Comparison of ENCODE assay signal across 34 cellular contexts in genomic region chr2:148517296-148517695, GRCh38.
"Had no signal": no experiment of that assay in that cellular context is flagged by ENCODE, and none has a peak within 500 bp of the region (broad histone marks: within the 10 kb centered on the region; RNA-seq: fewer than 3 reads in every experiment).

No MANE protein-coding gene starts in this region.

- H3K27me3 Mint-ChIP-seq: activated naive CD4-positive, alpha-beta T cell treated with anti-CD3 and anti-CD28 coated beads, Interleukin-2, amount 10 ng/mL, durations not matched to agents 7 days and 5 days; activated naive CD4-positive, alpha-beta T cell treated with anti-CD3 and anti-CD28 coated beads, Interleukin-2, amount 50 U/mL, for 24 hours; activated naive CD8-positive, alpha-beta T cell; activated naive CD8-positive, alpha-beta T cell treated with anti-CD3 and anti-CD28 coated beads for 36 hours; activated naive CD8-positive, alpha-beta T cell treated with anti-CD3 and anti-CD28 coated beads, Interleukin-2, amount 10 ng/mL, durations not matched to agents 7 days and 5 days; activated naive CD8-positive, alpha-beta T cell treated with anti-CD3 and anti-CD28 coated beads, Interleukin-2, amount 50 U/mL, for 24 hours; activated T-cell treated with anti-CD3 and anti-CD28 coated beads, Interleukin-2, amount 50 U/mL, for 24 hours; activated T-helper 17 cell treated with anti-CD3 and anti-CD28 coated beads, Interleukin-2, amount 50 U/mL, for 72 hours; brain; central memory CD8-positive, alpha-beta T cell had no signal

- H3K4me1 Mint-ChIP-seq: brain; central memory CD8-positive, alpha-beta T cell had no signal

- H3K4me3 Mint-ChIP-seq: activated naive CD4-positive, alpha-beta T cell treated with anti-CD3 and anti-CD28 coated beads for 36 hours; activated naive CD4-positive, alpha-beta T cell treated with anti-CD3 and anti-CD28 coated beads, Interleukin-2, amount 10 ng/mL, durations not matched to agents 7 days and 5 days; activated naive CD4-positive, alpha-beta T cell treated with anti-CD3 and anti-CD28 coated beads, Interleukin-2, amount 50 U/mL, for 24 hours; activated naive CD8-positive, alpha-beta T cell; activated naive CD8-positive, alpha-beta T cell treated with anti-CD3 and anti-CD28 coated beads for 36 hours; activated naive CD8-positive, alpha-beta T cell treated with anti-CD3 and anti-CD28 coated beads, Interleukin-2, amount 10 ng/mL, durations not matched to agents 7 days and 5 days; activated naive CD8-positive, alpha-beta T cell treated with anti-CD3 and anti-CD28 coated beads, Interleukin-2, amount 50 U/mL, for 24 hours; activated T-cell treated with anti-CD3 and anti-CD28 coated beads, Interleukin-2, amount 50 U/mL, for 24 hours; activated T-cell treated with anti-CD3 and anti-CD28 coated beads, Interleukin-2, amount 50 U/mL, for 4 hours; activated T-cell treated with anti-CD3 and anti-CD28 coated beads, Interleukin-2, amount 50 U/mL, for 72 hours; activated T-helper 1 cell treated with anti-CD3 and anti-CD28 coated beads, Interleukin-12 subunit alpha, Interleukin-12 subunit beta, Interleukin-2, Interleukin-4 antibody, amounts not matched to agents 30 ng/mL and 10 ng/mL and 1 ng/mL, durations not matched to agents 14 hours and 24 hours and 36 hours; activated T-helper 17 cell treated with anti-CD3 and anti-CD28 coated beads, Interleukin-2, amount 50 U/mL, for 72 hours; brain; central memory CD8-positive, alpha-beta T cell had no signal

- DNase-seq: activated effector memory CD4-positive, alpha-beta T cell treated with anti-CD3 and anti-CD28 coated beads, Interleukin-2, amount 50 U/mL, for 16 hours; activated effector memory CD4-positive, alpha-beta T cell treated with Interleukin-2 at 50 U/mL for 16 hours; activated gamma-delta T cell; activated gamma-delta T cell treated with Interleukin-2 at 50 U/mL for 16 hours; activated naive CD4-positive, alpha-beta T cell; activated naive CD4-positive, alpha-beta T cell treated with anti-CD3 and anti-CD28 coated beads for 36 hours; activated naive CD4-positive, alpha-beta T cell treated with anti-CD3 and anti-CD28 coated beads, Interleukin-2, amount 10 ng/mL, durations not matched to agents 7 days and 5 days; activated naive CD4-positive, alpha-beta T cell treated with anti-CD3 and anti-CD28 coated beads, Interleukin-2, amount 50 U/mL, for 16 hours; activated naive CD4-positive, alpha-beta T cell treated with Interleukin-2 at 50 U/mL for 16 hours; activated naive CD8-positive, alpha-beta T cell treated with anti-CD3 and anti-CD28 coated beads for 36 hours; activated naive CD8-positive, alpha-beta T cell treated with anti-CD3 and anti-CD28 coated beads, Interleukin-2, amount 10 ng/mL, durations not matched to agents 7 days and 5 days; activated naive CD8-positive, alpha-beta T cell treated with anti-CD3 and anti-CD28 coated beads, Interleukin-2, amount 50 U/mL, for 24 hours; activated T-cell treated with anti-CD3 and anti-CD28 coated beads, Interleukin-2, amount 50 U/mL, for 1 hour; activated T-cell treated with anti-CD3 and anti-CD28 coated beads, Interleukin-2, amount 50 U/mL, for 24 hours; activated T-cell treated with anti-CD3 and anti-CD28 coated beads, Interleukin-2, amount 50 U/mL, for 4 hours; activated T-cell treated with anti-CD3 and anti-CD28 coated beads, Interleukin-2, amount 50 U/mL, for 48 hours; activated T-cell treated with anti-CD3 and anti-CD28 coated beads, Interleukin-2, amount 50 U/mL, for 72 hours; adrenal gland; amniotic stem cell; amygdala; anterior cingulate cortex; aorta; body of pancreas; brain microvascular endothelial cell; central memory CD4-positive, alpha-beta T cell; cerebellar nuclear complex had no signal

- H3K27ac Mint-ChIP-seq: activated naive CD4-positive, alpha-beta T cell treated with anti-CD3 and anti-CD28 coated beads for 36 hours; activated naive CD4-positive, alpha-beta T cell treated with anti-CD3 and anti-CD28 coated beads, Interleukin-2, amount 10 ng/mL, durations not matched to agents 7 days and 5 days; activated naive CD4-positive, alpha-beta T cell treated with anti-CD3 and anti-CD28 coated beads, Interleukin-2, amount 50 U/mL, for 24 hours; activated naive CD4-positive, alpha-beta T cell treated with anti-CD3 and anti-CD28 coated beads, Interleukin-2, amount 50 U/mL, for 72 hours; activated naive CD8-positive, alpha-beta T cell; activated naive CD8-positive, alpha-beta T cell treated with anti-CD3 and anti-CD28 coated beads for 36 hours; activated naive CD8-positive, alpha-beta T cell treated with anti-CD3 and anti-CD28 coated beads, Interleukin-2, amount 10 ng/mL, durations not matched to agents 7 days and 5 days; activated naive CD8-positive, alpha-beta T cell treated with anti-CD3 and anti-CD28 coated beads, Interleukin-2, amount 50 U/mL, for 24 hours; activated T-cell treated with anti-CD3 and anti-CD28 coated beads, Interleukin-2, amount 50 U/mL, for 24 hours; activated T-helper 1 cell treated with anti-CD3 and anti-CD28 coated beads, Interleukin-12 subunit alpha, Interleukin-12 subunit beta, Interleukin-2, Interleukin-4 antibody, amounts not matched to agents 30 ng/mL and 10 ng/mL and 1 ng/mL, durations not matched to agents 14 hours and 24 hours and 36 hours; activated T-helper 2 cell treated with anti-CD3 and anti-CD28 coated beads, Interferon-gamma antibody, Interleukin-2, Interleukin-4, amounts not matched to agents 10 μg/mL and 5 μg/mL and 100 μg/mL, durations not matched to agents 14 hours and 24 hours and 36 hours; brain had no signal

- H3K9me3 Mint-ChIP-seq: activated naive CD4-positive, alpha-beta T cell treated with anti-CD3 and anti-CD28 coated beads for 36 hours; activated naive CD4-positive, alpha-beta T cell treated with anti-CD3 and anti-CD28 coated beads, Interleukin-2, amount 10 ng/mL, durations not matched to agents 7 days and 5 days; activated naive CD4-positive, alpha-beta T cell treated with anti-CD3 and anti-CD28 coated beads, Interleukin-2, amount 50 U/mL, for 24 hours; activated naive CD8-positive, alpha-beta T cell treated with anti-CD3 and anti-CD28 coated beads for 36 hours; activated naive CD8-positive, alpha-beta T cell treated with anti-CD3 and anti-CD28 coated beads, Interleukin-2, amount 10 ng/mL, durations not matched to agents 7 days and 5 days; activated naive CD8-positive, alpha-beta T cell treated with anti-CD3 and anti-CD28 coated beads, Interleukin-2, amount 50 U/mL, for 24 hours; activated T-cell treated with anti-CD3 and anti-CD28 coated beads, Interleukin-2, amount 50 U/mL, for 24 hours; activated T-cell treated with anti-CD3 and anti-CD28 coated beads, Interleukin-2, amount 50 U/mL, for 4 hours; activated T-cell treated with anti-CD3 and anti-CD28 coated beads, Interleukin-2, amount 50 U/mL, for 72 hours; activated T-helper 1 cell treated with anti-CD3 and anti-CD28 coated beads, Interleukin-12 subunit alpha, Interleukin-12 subunit beta, Interleukin-2, Interleukin-4 antibody, amounts not matched to agents 30 ng/mL and 10 ng/mL and 1 ng/mL, durations not matched to agents 14 hours and 24 hours and 36 hours; activated T-helper 17 cell treated with anti-CD3 and anti-CD28 coated beads, Interleukin-2, amount 50 U/mL, for 72 hours; activated T-helper 2 cell treated with anti-CD3 and anti-CD28 coated beads, Interferon-gamma antibody, Interleukin-2, Interleukin-4, amounts not matched to agents 10 μg/mL and 5 μg/mL and 100 μg/mL, durations not matched to agents 14 hours and 24 hours and 36 hours; brain; central memory CD8-positive, alpha-beta T cell had no signal
